10 cellular contexts compared by ENCODE assay signal in the genomic region with DNA sequence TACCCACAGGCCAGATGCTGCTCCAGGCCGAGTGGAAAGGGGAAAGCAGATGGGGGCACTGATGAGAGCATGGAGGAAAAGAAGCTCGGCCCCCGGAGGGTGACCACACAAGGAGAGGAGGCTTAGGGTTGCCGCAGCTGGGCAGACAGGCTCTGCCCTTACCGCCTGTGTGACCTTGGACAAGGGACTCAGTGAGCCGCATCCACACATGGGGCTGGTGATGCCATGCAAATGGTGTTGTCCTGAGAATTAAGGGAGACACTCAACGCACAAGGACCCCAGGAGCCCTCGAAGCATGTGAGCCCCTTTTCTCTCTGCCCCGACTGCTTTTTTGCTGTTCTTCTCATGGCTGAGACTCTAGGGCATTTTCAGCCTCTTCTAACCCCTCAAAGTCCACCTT.
"Had no signal": no experiment of that assay in that cellular context is flagged by ENCODE, and none has a peak within 500 bp of the region (broad histone marks: within the 10 kb centered on the region; RNA-seq: fewer than 3 reads in every experiment).

No MANE protein-coding gene starts in this region.

- H3K4me3 Mint-ChIP-seq: activated naive CD4-positive, alpha-beta T cell treated with anti-CD3 and anti-CD28 coated beads for 36 hours; nephron progenitor cell had no signal

- H3K4me3 ChIP-seq: gastrocnemius medialis, left lung, mucosa of descending colon, thoracic aorta had no signal

- H3K27me3 ChIP-seq: gastrocnemius medialis had no signal

- H3K9me3 ChIP-seq: gastrocnemius medialis, left lung, mucosa of descending colon, thoracic aorta had no signal

- H3K27ac Mint-ChIP-seq: activated naive CD4-positive, alpha-beta T cell treated with anti-CD3 and anti-CD28 coated beads for 36 hours had no signal

- H3K36me3 ChIP-seq: gastrocnemius medialis, left lung, thoracic aorta had no signal

- H3K27ac ChIP-seq: gastrocnemius medialis, left lung, thoracic aorta, VCaP had no signal

- DNase-seq: activated CD8-positive, alpha-beta memory T cell treated with anti-CD3 and anti-CD28 coated beads for 24 hours; activated naive CD4-positive, alpha-beta T cell treated with anti-CD3 and anti-CD28 coated beads for 36 hours; gastrocnemius medialis; left lung; mucosa of descending colon; nephron progenitor cell; stimulated activated CD4-positive, alpha-beta T cell treated with anti-CD3 and anti-CD28 coated beads, Interleukin-12 subunit alpha, Interleukin-12 subunit beta, amount 100 ng/mL, for 4 hours; stimulated activated naive CD4-positive, alpha-beta T cell treated with Interleukin-2 at 50 U/mL for 16 hours had no signal

- H3K9me3 Mint-ChIP-seq: activated naive CD4-positive, alpha-beta T cell treated with anti-CD3 and anti-CD28 coated beads for 36 hours; nephron progenitor cell had no signal

- ATAC-seq: gastrocnemius medialis, left lung, mucosa of descending colon had no signal
